25 cellular contexts compared by ENCODE assay signal in the genomic region with DNA sequence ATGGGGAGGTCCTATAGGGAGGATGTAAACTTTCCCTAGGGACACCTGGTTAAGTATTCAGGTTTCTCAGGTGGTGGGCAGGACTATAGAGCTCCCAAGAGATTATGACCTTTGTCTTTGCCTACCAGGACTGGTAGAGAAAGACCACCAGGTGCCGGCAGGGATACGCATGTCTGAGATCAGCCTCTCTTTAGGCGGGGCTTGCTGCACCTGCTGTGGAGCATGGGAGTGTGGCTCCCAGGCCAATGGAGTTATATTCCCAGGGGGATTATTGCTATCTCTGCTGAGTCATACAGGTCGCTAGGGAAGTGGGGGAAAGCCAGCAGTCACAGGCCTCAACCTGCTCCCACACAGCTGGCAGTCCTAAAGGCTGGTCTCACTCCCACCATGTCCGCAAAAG.
DNase-seq lines count a peak whose midpoint lies in the region; FAIRE-seq and TF ChIP-seq lines count a peak whose summit lies in the region.
"Had no signal": no experiment of that assay in that cellular context is flagged by ENCODE, and none has a peak within 500 bp of the region (broad histone marks: within the 10 kb centered on the region; RNA-seq: fewer than 3 reads in every experiment).

No MANE protein-coding gene starts in this region.

- no peaks in the 10 kb centered on the region for H3K79me1 ChIP-seq in H9 (ENCODE audit: insufficient read depth, low read depth, low read length, poor library complexity, severe bottlenecking)
- no peaks in the 10 kb centered on the region for H3K79me1 ChIP-seq in H1 (ENCODE audit: low read depth, low read length)

- TF ChIP-seq CTCF in BE2C (IDR thresholded peaks at IDR 0.05; ENCODE audit: low read depth, low read length) = no peak
- TF ChIP-seq CTCF in H9 (conservative IDR thresholded peaks at IDR 0.05) = no peak
- TF ChIP-seq CTCF in H1 (IDR thresholded peaks at IDR 0.05; ENCODE audit: control extremely low read depth in 1 of 3, insufficient read depth in 1 of 3, low read depth in 1 of 3, low read length in 3 of 3) = no peak
- TF ChIP-seq CTCF in SK-N-SH (IDR thresholded peaks at IDR 0.05) = no peak

- no CpG with 5 or more reads among the region's 5 CpGs for WGBS in H9 (ENCODE audit: extremely low coverage, insufficient read length, low lambda C conversion rate)
- WGBS in H1 (ENCODE audit: extremely low coverage in 1 of 2, insufficient coverage in 1 of 2, insufficient read length in 1 of 2, insufficient replicate concordance in 2 of 2, low coverage in 1 of 2, low lambda C conversion rate in 2 of 2, missing lambda C conversion rate in 1 of 2), 2 experiments = 95% methylated on average over 5 of the region's 5 CpGs; no CpG with 5 or more reads in 1 of the 2 experiments
- 71% methylated on average over 3 of the region's 5 CpGs for WGBS in SK-N-SH (ENCODE audit: low lambda C conversion rate)

- H4K5ac ChIP-seq in H9 (ENCODE audit: insufficient read length, low read depth, low read length) (no peak overlapping the region), H1 (ENCODE audit: insufficient read length, low read depth, low read length) (no peak overlapping the region)

- H2BK20ac ChIP-seq in H9 (ENCODE audit: low read depth, low read length, poor library complexity, severe bottlenecking) = no peak overlapping the region
- no peak overlapping the region for H2BK20ac ChIP-seq in H1 (ENCODE audit: low read length)

- H3K4me3 ChIP-seq in BE2C (ENCODE audit: low read depth, low read length) = no peak overlapping the region
- no peak overlapping the region for H3K4me3 ChIP-seq in H1 (ENCODE audit: extremely low read depth in 1 of 4, insufficient read depth in 2 of 4, low read depth in 3 of 4, low read length in 4 of 4)
- H3K4me3 ChIP-seq in SK-N-SH (ENCODE audit: low read depth in 2 of 2, low read length in 1 of 2) = no peak overlapping the region
- H3K4me3 ChIP-seq: A549, GM23248 had no signal

- H2BK12ac ChIP-seq in H9 (ENCODE audit: insufficient read length, low read depth, low read length) = no peak overlapping the region
- no peak overlapping the region for H2BK12ac ChIP-seq in H1 (ENCODE audit: low read depth, low read length)

- H3K23me2 ChIP-seq in H9 (ENCODE audit: insufficient read length, low read depth, low read length, poor library complexity, severe bottlenecking) (no peaks in the 10 kb centered on the region), H1 (ENCODE audit: low read depth, low read length) (no peaks in the 10 kb centered on the region)

- TF ChIP-seq EP300 in H1 (IDR thresholded peaks at IDR 0.05; ENCODE audit: borderline replicate concordance in 1 of 2, low read depth in 2 of 2, low read length in 2 of 2) = no peak
- TF ChIP-seq EP300 in SK-N-SH (IDR thresholded peaks at IDR 0.05; ENCODE audit: borderline replicate concordance in 1 of 2, low read depth in 1 of 2, low read length in 1 of 2) = no peak

- H2AFZ ChIP-seq in H9 (ENCODE audit: low read length) = no peak overlapping the region
- H2AFZ ChIP-seq in H1 (ENCODE audit: low read length) = peak overlapping the region; percentile 51; the same call in 1 of the 2 replicates
- H2AFZ ChIP-seq in SK-N-SH (ENCODE audit: low read depth) = no peak overlapping the region
- H2AFZ ChIP-seq: GM23248 had no signal

- no peak overlapping the region for H2AK5ac ChIP-seq in H9 (ENCODE audit: insufficient read length, low read length)
- no peak overlapping the region for H2AK5ac ChIP-seq in H1 (ENCODE audit: low read depth, low read length)

- no peak for FAIRE-seq in H1 (lab: Jason Lieb, UNC)
- FAIRE-seq: A549, GM12891 had no signal

- H3K14ac ChIP-seq in H9 (ENCODE audit: insufficient read depth, low read length) (no peak overlapping the region), H1 (ENCODE audit: insufficient read length) (no peak overlapping the region)

- POLR2A ChIA-PET in H1 (lab: Charles Lee; ENCODE audit: partially characterized antibody) = no interaction called here
- POLR2A ChIA-PET in SK-N-SH (lab: Yijun Ruan, JAX) = no interaction called here

- H4K20me1 ChIP-seq in H9 (ENCODE audit: control insufficient read depth, insufficient read depth, insufficient read length) = no peaks in the 10 kb centered on the region
- no peaks in the 10 kb centered on the region for H4K20me1 ChIP-seq in H1 (replicated peaks in 1 of 2; ENCODE audit: control insufficient read depth in 1 of 2, insufficient read depth in 2 of 2, low read length in 2 of 2)
- H4K20me1 ChIP-seq in SK-N-SH (ENCODE audit: insufficient read depth) = no peaks in the 10 kb centered on the region

- no peak for TF ChIP-seq RAD21 in H1 (IDR thresholded peaks at IDR 0.05 in 1 of 2, conservative IDR thresholded peaks at IDR 0.05 in 1 of 2; ENCODE audit: low read depth in 2 of 2, low read length in 2 of 2)
- TF ChIP-seq RAD21 in SK-N-SH (IDR thresholded peaks at IDR 0.05; ENCODE audit: low read length) = no peak

- H4K91ac ChIP-seq in H9 (ENCODE audit: insufficient read length, low read depth, low read length) (no peak overlapping the region), H1 (replicated peaks; ENCODE audit: insufficient read length, low read length) (no peak overlapping the region)

- H2BK120ac ChIP-seq in H9 (ENCODE audit: low read depth, low read length, poor library complexity, severe bottlenecking) (no peak overlapping the region), H1 (replicated peaks; ENCODE audit: low read depth, low read length) (no peak overlapping the region)

- H3K79me2 ChIP-seq in H9 (ENCODE audit: insufficient read depth, low read length) (no peaks in the 10 kb centered on the region), H1 (ENCODE audit: control insufficient read depth in 1 of 2, insufficient read depth in 2 of 2, low read length in 2 of 2) (no peaks in the 10 kb centered on the region), SK-N-SH (ENCODE audit: insufficient read depth) (no peaks in the 10 kb centered on the region)

- no peaks in the 10 kb centered on the region for H3K9me2 ChIP-seq in SK-N-SH

- H3K9ac ChIP-seq in H9 (ENCODE audit: extremely low read depth, insufficient read length, low read length) = no peak overlapping the region
- no peak overlapping the region for H3K9ac ChIP-seq in H1 (replicated peaks in 1 of 4; ENCODE audit: extremely low read depth in 1 of 4, low read depth in 3 of 4, low read length in 3 of 4)
- no peak overlapping the region for H3K9ac ChIP-seq in SK-N-SH
- H3K9ac ChIP-seq: GM23248 had no signal

- peaks cover 4% of the 10 kb centered on the region; the same call in 1 of the 2 replicates for H3K27me3 Mint-ChIP-seq in H9 (ENCODE audit: low read depth)
- H3K27me3 Mint-ChIP-seq: CD4-positive, CD25-positive, alpha-beta regulatory T cell; IgD-negative memory B cell had no signal

- peak; percentile 17 for DNase-seq in BE2C
- DNase-seq in H9 = peak; percentile 28
- peak; percentile 22 for DNase-seq in NCI-H2107 (lab: John Stamatoyannopoulos, UW)
- DNase-seq in H1 (ENCODE audit: low read depth in 1 of 2, low spot score in 2 of 2) = no peak
- DNase-seq in NCI-H1694 treated with DMSO at 0.1 percent for 48 hours (lab: John Stamatoyannopoulos, UW) = no peak
- no peak for DNase-seq in kidney tubule cell (ENCODE audit: low spot score)
- DNase-seq in activated CD4-positive, alpha-beta T cell treated with anti-CD3 and anti-CD28 coated beads for 48 hours = no peak
- DNase-seq in SK-N-SH = no peak
- DNase-seq: CD4-positive, CD25-positive, alpha-beta regulatory T cell; COR-L47; DND-41; GM23248; HCEC 1CT; MV-4-11; NCI-H1417 treated with DMSO at 0.1 percent for 48 hours; NCI-H2029; NCI-H2227 treated with DMSO at 0.1 percent for 48 hours; NCI-H524; PC-3; Right ventricle myocardium superior; T-helper 2 cell had no signal

- H3K36me3 Mint-ChIP-seq in H9 (ENCODE audit: insufficient read depth in 1 of 3, low read depth in 3 of 3) = peaks cover 0 to 4% (median 0%) of the 10 kb centered on the region in 3 experiments; a peak in 1 of 7 replicates
- H3K36me3 Mint-ChIP-seq: CD4-positive, CD25-positive, alpha-beta regulatory T cell; IgD-negative memory B cell had no signal

- H3K4me2 ChIP-seq in H9 (ENCODE audit: insufficient read depth, insufficient read length, low read length) (no peak overlapping the region), H1 (ENCODE audit: insufficient read depth in 1 of 2, low read depth in 2 of 2, low read length in 2 of 2) (no peak overlapping the region), SK-N-SH (no peak overlapping the region)
- H3K4me2 ChIP-seq: A549 had no signal

- no peak overlapping the region for H3K4me3 Mint-ChIP-seq in H9
- H3K4me3 Mint-ChIP-seq: B cell; CD4-positive, CD25-positive, alpha-beta regulatory T cell; IgD-negative memory B cell had no signal

- no peak overlapping the region for H3T11ph ChIP-seq in H9 (ENCODE audit: low read length)

- no peak for TF ChIP-seq POLR2A in H1 (IDR thresholded peaks at IDR 0.05; ENCODE audit: control extremely low read depth in 1 of 2, low read depth in 2 of 2, low read length in 2 of 2)

- H3K4ac ChIP-seq in H9 (ENCODE audit: low read depth, low read length) (no peak overlapping the region), H1 (replicated peaks; ENCODE audit: insufficient read length, low read depth, low read length) (no peak overlapping the region)

- H3K23ac ChIP-seq in H9 (ENCODE audit: insufficient read length, low read depth, low read length) (no peak overlapping the region), H1 (ENCODE audit: insufficient read length) (no peak overlapping the region)

- H3K4me1 Mint-ChIP-seq in H9 = peaks cover 2 to 3% of the 10 kb centered on the region in 2 experiments; a peak in 3 of 4 replicates
- H3K4me1 Mint-ChIP-seq: B cell; CD4-positive, CD25-positive, alpha-beta regulatory T cell; IgD-negative memory B cell had no signal

- 0 out of 2 replicates have a peak, but pooled peaks cover 3% of the 10 kb centered on the region for H3K27me3 ChIP-seq in BE2C
- H3K27me3 ChIP-seq in H9 (ENCODE audit: insufficient read depth, low read length) = no peaks in the 10 kb centered on the region
- H3K27me3 ChIP-seq in H1 (replicated peaks in 1 of 4; ENCODE audit: control insufficient read depth in 3 of 4, extremely low read depth in 1 of 4, insufficient read depth in 3 of 4, low read length in 3 of 4) = no peaks in the 10 kb centered on the region
- H3K27me3 ChIP-seq in SK-N-SH (ENCODE audit: insufficient read depth) = no peaks in the 10 kb centered on the region

- H3K18ac ChIP-seq in H9 (ENCODE audit: insufficient read length, low read depth, low read length) (no peak overlapping the region), H1 (ENCODE audit: extremely low read depth, low read length) (no peak overlapping the region)

- H2BK5ac ChIP-seq in H9 (ENCODE audit: insufficient read length, low read length) (no peak overlapping the region), H1 (ENCODE audit: low read depth, low read length) (no peak overlapping the region)

- H3K9me3 ChIP-seq in BE2C (no peaks in the 10 kb centered on the region), H9 (ENCODE audit: control insufficient read depth, low read depth, low read length) (no peaks in the 10 kb centered on the region), H1 (ENCODE audit: insufficient read depth in 2 of 2, low read depth in 1 of 2, low read length in 1 of 2) (no peaks in the 10 kb centered on the region), SK-N-SH (no peaks in the 10 kb centered on the region)
- H3K9me3 ChIP-seq: A549 had no signal

- no peaks in the 10 kb centered on the region for H3K36me3 ChIP-seq in BE2C
- H3K36me3 ChIP-seq in H1 (ENCODE audit: control insufficient read depth in 2 of 4, insufficient read depth in 4 of 4, low read length in 3 of 4) = no peaks in the 10 kb centered on the region
- H3K36me3 ChIP-seq in SK-N-SH (replicated peaks in 1 of 2; ENCODE audit: control insufficient read depth in 1 of 2, insufficient read depth in 2 of 2, low read length in 1 of 2) = no peaks in the 10 kb centered on the region

- H3F3A ChIP-seq in SK-N-SH (replicated peaks; ENCODE audit: insufficient read depth) = no peaks in the 10 kb centered on the region

- H2BK15ac ChIP-seq in H9 (ENCODE audit: low read depth, low read length) (no peak overlapping the region), H1 (ENCODE audit: low read length) (no peak overlapping the region)

- no peak overlapping the region for H3K27ac ChIP-seq in H9 (ENCODE audit: insufficient read length, low read depth, low read length)
- H3K27ac ChIP-seq in H1 (ENCODE audit: low read depth, low read length) = no peak overlapping the region
- no peak overlapping the region for H3K27ac ChIP-seq in SK-N-SH (ENCODE audit: low read depth in 2 of 2, low read length in 1 of 2)
- H3K27ac ChIP-seq: A549, GM23248 had no signal

- CTCF ChIA-PET in H1 (lab: Charles Lee; ENCODE audit: partially characterized antibody) = interaction anchor here (0.6 to 1.9 kb wide), 4 partner anchors 9 to 1039 kb away, joined by 5 to 6 read pairs (median 5); no protein-coding TSS in a partner anchor
- CTCF ChIA-PET in SK-N-SH (lab: Yijun Ruan, JAX) = no interaction called here

- H3K4me1 ChIP-seq in BE2C = no peaks in the 10 kb centered on the region; the same call in 1 of the 2 replicates
- no peaks in the 10 kb centered on the region for H3K4me1 ChIP-seq in H9 (ENCODE audit: insufficient read depth, low read length)
- H3K4me1 ChIP-seq in H1 (replicated peaks in 1 of 4; ENCODE audit: control insufficient read depth in 3 of 4, insufficient read depth in 4 of 4, low read length in 3 of 4) = no peaks in the 10 kb centered on the region
- H3K4me1 ChIP-seq in SK-N-SH (ENCODE audit: control insufficient read depth in 1 of 2, insufficient read depth in 2 of 2, low read depth in 1 of 2, low read length in 1 of 2) = no peaks in the 10 kb centered on the region
- H3K4me1 ChIP-seq: A549 had no signal

- no peak overlapping the region for H3K56ac ChIP-seq in H9 (ENCODE audit: insufficient read length, low read depth, low read length)
- no peak overlapping the region for H3K56ac ChIP-seq in H1 (replicated peaks; ENCODE audit: insufficient read length, low read depth, low read length)

- H3K27ac Mint-ChIP-seq in H9 = peak overlapping the region in 1 of 3 experiments; percentile 59; a peak in 2 of 7 replicates
- H3K27ac Mint-ChIP-seq: B cell; CD4-positive, CD25-positive, alpha-beta regulatory T cell had no signal

- H3K9me3 Mint-ChIP-seq in H9 = no peaks in the 10 kb centered on the region

- H4K8ac ChIP-seq in H9 (replicated peaks; ENCODE audit: insufficient read length, low read depth, low read length) (no peak overlapping the region), H1 (ENCODE audit: extremely low read depth, insufficient read depth, low read length) (peak overlapping the region; percentile 35; the same call in 1 of the 2 replicates)

Comparison
In these comparisons a context has a peak if more than half of its experiments do, and no peak if none do; other contexts are left out.
1. DNase-seq: peak in BE2C (single experiment), H9 (single experiment) and NCI-H2107 (single experiment); none in H1 (0 of 2), NCI-H1694 treated with DMSO at 0.1 percent for 48 hours (single experiment), kidney tubule cell (single experiment), activated CD4-positive, alpha-beta T cell treated with anti-CD3 and anti-CD28 coated beads for 48 hours (single experiment) and SK-N-SH (single experiment).